Comparison of ENCODE assay signal across 8 cellular contexts in the genomic region with DNA sequence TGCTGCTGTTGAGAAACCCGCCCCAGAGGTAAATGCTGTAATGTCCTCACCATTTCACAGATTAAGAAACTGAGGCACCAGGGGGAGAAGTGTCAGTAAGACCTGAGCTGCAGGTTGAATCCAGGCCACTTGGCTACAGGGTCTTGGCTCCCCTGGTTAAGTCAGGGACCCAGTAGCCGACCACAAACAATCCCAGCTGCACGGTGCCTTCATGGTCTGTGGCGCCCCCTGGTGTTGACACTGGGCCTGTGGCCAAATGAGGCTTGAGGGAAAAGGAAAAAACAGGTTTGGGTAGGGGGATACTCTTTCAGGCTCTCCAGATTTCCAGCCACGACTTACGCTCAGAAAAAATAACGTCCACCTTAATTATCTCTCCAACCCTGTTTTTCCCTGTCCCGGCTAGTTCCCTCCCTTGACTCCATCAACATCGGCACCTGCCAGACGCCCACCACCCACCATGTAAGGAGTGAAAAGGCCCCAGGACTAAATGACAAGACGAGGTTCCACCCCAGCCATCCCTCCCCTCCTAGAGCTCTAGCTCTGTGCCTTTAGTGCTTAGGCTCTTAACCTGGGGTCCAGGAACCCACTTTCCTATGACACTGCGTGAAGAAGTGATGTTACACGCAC. TPM values are rescaled to one million over a fixed set of nuclear protein-coding genes. Genes with fewer than 3 reads are reported as not detected.
DNase-seq lines count a peak whose midpoint lies in the region; ATAC-seq and TF ChIP-seq lines count a peak whose summit lies in the region.

No MANE protein-coding gene starts in this region.

- TF ChIP-seq CTCF in tibial artery (IDR thresholded peaks at IDR 0.05): peak; percentile 45 to 87

- intact Hi-C loops in left colon (cut with DNase I, micrococcal nuclease): loop anchor here in 1 of 2 donors (2.0 kb wide), 1 partner anchor 165 kb away; no protein-coding TSS in a partner anchor
- intact Hi-C loops in tibial artery (cut with DNase I; ENCODE audit: low total_unique reads): no loop called here

- peaks cover 0 to 17% of the 10 kb centered on the region in 2 donors for H3K27me3 ChIP-seq in tibial artery

- peaks cover 0 to 12% (median 0%) of the 10 kb centered on the region in 3 donors for H3K36me3 ChIP-seq in tibial artery

- no peaks in the 10 kb centered on the region for H3K4me1 ChIP-seq in tibial artery

- H3K27ac ChIP-seq in tibial artery: no peak overlapping the region

- H3K9me3 ChIP-seq in tibial artery: no peaks in the 10 kb centered on the region

- no peak overlapping the region for H3K4me3 ChIP-seq in tibial artery

- peak; percentile 54 for DNase-seq in NCI-H82 (lab: John Stamatoyannopoulos, UW)
- DNase-seq in NCI-H82 treated with DMSO at 0.1 percent for 48 hours (lab: John Stamatoyannopoulos, UW; ENCODE audit: unreplicated experiment): no peak
- peak; percentile 9 for DNase-seq in NCI-H748 treated with DMSO at 0.1 percent for 48 hours (lab: John Stamatoyannopoulos, UW)
- DNase-seq in astrocyte of the hippocampus (ENCODE audit: low read depth, low spot score): peak; percentile 23
- DNase-seq in left colon: peak in 1 of 2 donors; percentile 70
- DNase-seq in tibial artery: no peak
- no peak for DNase-seq in ureter (ENCODE audit: low spot score)
- DNase-seq in SIG-M5 (lab: John Stamatoyannopoulos, UW): no peak

- ATAC-seq in left colon: peak; percentile 75

RNA-seq across cellular contexts. Expression of gene POLR1H, which starts 47.7 kb away (rescaled TPM):
- total RNA-seq in left colon: 10 to 100 TPM; 25.6 to 26.2 TPM
- 33.2 TPM for total RNA-seq in ureter

RNA-seq across cellular contexts. Expression of gene PPP1R11, which starts 53.6 kb away (rescaled TPM):
- total RNA-seq in left colon: 10 to 100 TPM; 89.5 to 92.9 TPM
- total RNA-seq in ureter: 76.0 TPM

Comparison
In these comparisons a context has a peak if more than half of its experiments do, and no peak if none do; other contexts are left out.
1. DNase-seq: peak in NCI-H82 (single experiment), NCI-H748 treated with DMSO at 0.1 percent for 48 hours (single experiment) and astrocyte of the hippocampus (single experiment); none in NCI-H82 treated with DMSO at 0.1 percent for 48 hours (single experiment), tibial artery (0 of 2), ureter (single experiment) and SIG-M5 (single experiment).